Comparison of ENCODE assay signal across 1 cellular context in genomic region chr3:149221783-149222517, GRCh38.
A peak's percentile ranks its signal among the peaks of the same experiment; 100 is the strongest.
TF ChIP-seq lines count a peak whose summit lies in the region.

TSS of gene CP (minus strand) at chr3:149221829. CDS start at chr3:149221792, 37 bp downstream.

TF ChIP-seq in HepG2, 621 proteins besides CTCF, POLR2A, EP300 and RAD21 (continued from another document and continues in another):
- TF ChIP-seq ZNF407 (CRISPR knock-in tag; IDR thresholded peaks at IDR 0.05; ENCODE audit: not compliant biosample characterization) (no peak), ZNF577 (CRISPR knock-in tag; IDR thresholded peaks at IDR 0.05; ENCODE audit: borderline replicate concordance, low read depth) (no peak), HNF1B (CRISPR knock-in tag; IDR thresholded peaks at IDR 0.05) (no peak), ZSCAN31 (CRISPR knock-in tag; IDR thresholded peaks at IDR 0.05; ENCODE audit: low read depth) (0 out of 2 replicates have a peak, but pooled peaks have one; percentile 36), ATM (IDR thresholded peaks at IDR 0.05; ENCODE audit: borderline replicate concordance) (no peak), BHLHE40 (IDR thresholded peaks at IDR 0.05; ENCODE audit: low read length) (no peak; the same call in 1 of the 2 replicates), WIZ (CRISPR knock-in tag; IDR thresholded peaks at IDR 0.05) (no peak), ZNF784 (CRISPR knock-in tag; IDR thresholded peaks at IDR 0.05; ENCODE audit: borderline replicate concordance) (no peak), ZNF564 (CRISPR knock-in tag; IDR thresholded peaks at IDR 0.05) (no peak), ZNF879 (CRISPR knock-in tag; IDR thresholded peaks at IDR 0.05) (no peak), ZGPAT (CRISPR knock-in tag; IDR thresholded peaks at IDR 0.05) (peak; percentile 79), CBX1 (IDR thresholded peaks at IDR 0.05; ENCODE audit: low read depth) (no peak), RNF219 (CRISPR knock-in tag; IDR thresholded peaks at IDR 0.05) (no peak), NONO (IDR thresholded peaks at IDR 0.05) (no peak), NONO (CRISPR knock-in tag; conservative IDR thresholded peaks at IDR 0.05) (no peak), NR2F2 (IDR thresholded peaks at IDR 0.05; ENCODE audit: borderline replicate concordance, low read depth) (peak; percentile 48; the same call in 1 of the 2 replicates), FOXM1 (CRISPR knock-in tag; IDR thresholded peaks at IDR 0.05) (no peak), ZSCAN20 (CRISPR knock-in tag; IDR thresholded peaks at IDR 0.05; ENCODE audit: borderline replicate concordance) (no peak), ZNF772 (CRISPR knock-in tag; IDR thresholded peaks at IDR 0.05) (0 out of 2 replicates have a peak, but pooled peaks have one; percentile 21), ZNF563 (CRISPR knock-in tag; IDR thresholded peaks at IDR 0.05) (no peak), ZSCAN25 (CRISPR knock-in tag; IDR thresholded peaks at IDR 0.05) (no peak), CHD2 (IDR thresholded peaks at IDR 0.05; ENCODE audit: low read depth, low read length) (no peak), ZNF547 (CRISPR knock-in tag; IDR thresholded peaks at IDR 0.05) (no peak), MEF2D (CRISPR knock-in tag; IDR thresholded peaks at IDR 0.05) (peak; percentile 48; the same call in 1 of the 2 replicates), GTF2F1 (IDR thresholded peaks at IDR 0.05; ENCODE audit: low read length) (no peak), SP2 (CRISPR knock-in tag; IDR thresholded peaks at IDR 0.05) (no peak), ZNF570 (CRISPR knock-in tag; IDR thresholded peaks at IDR 0.05; ENCODE audit: borderline replicate concordance) (no peak), DBP (CRISPR knock-in tag; IDR thresholded peaks at IDR 0.05; ENCODE audit: not compliant biosample characterization) (no peak), ZNF691 (CRISPR knock-in tag; IDR thresholded peaks at IDR 0.05; ENCODE audit: borderline replicate concordance, low read depth) (no peak), THYN1 (CRISPR knock-in tag; IDR thresholded peaks at IDR 0.05; ENCODE audit: borderline replicate concordance, low read depth) (no peak), ZNF609 (CRISPR knock-in tag; IDR thresholded peaks at IDR 0.05; ENCODE audit: borderline replicate concordance) (0 out of 2 replicates have a peak, but pooled peaks have one; percentile 36), NFIC (IDR thresholded peaks at IDR 0.05; ENCODE audit: low read length) (no peak), EHMT2 (IDR thresholded peaks at IDR 0.05; ENCODE audit: borderline replicate concordance, low read depth, low read length) (no peak), ZNF598 (CRISPR knock-in tag; IDR thresholded peaks at IDR 0.05; ENCODE audit: borderline replicate concordance) (no peak), SKI (IDR thresholded peaks at IDR 0.05; ENCODE audit: partially characterized antibody) (no peak), EZH2 (conservative IDR thresholded peaks at IDR 0.05; ENCODE audit: low read depth, low read length) (no peak), REPIN1 (CRISPR knock-in tag; IDR thresholded peaks at IDR 0.05; ENCODE audit: borderline replicate concordance, low read depth) (peak; percentile 36; the same call in 1 of the 2 replicates), KLF9 (CRISPR knock-in tag; IDR thresholded peaks at IDR 0.05; ENCODE audit: low read depth) (no peak), NFATC3 (CRISPR knock-in tag; IDR thresholded peaks at IDR 0.05) (no peak), HHEX (CRISPR knock-in tag; IDR thresholded peaks at IDR 0.05) (no peak), ZNF652 (CRISPR knock-in tag; IDR thresholded peaks at IDR 0.05; ENCODE audit: borderline replicate concordance, low read depth) (no peak; the same call in 1 of the 2 replicates), SPEN (CRISPR knock-in tag; IDR thresholded peaks at IDR 0.05; ENCODE audit: low read depth) (no peak), CENPX (CRISPR knock-in tag; IDR thresholded peaks at IDR 0.05) (no peak)
